8 cellular contexts compared by ENCODE assay signal in genomic region chr10:24518981-24519597, GRCh38.
DNase-seq lines count a peak whose midpoint lies in the region; ATAC-seq, FAIRE-seq and TF ChIP-seq lines count a peak whose summit lies in the region.

No MANE protein-coding gene starts in this region.

- H3K9me3 Mint-ChIP-seq in Calu3 (ENCODE audit: low read depth, unreplicated experiment) = no peaks in the 10 kb centered on the region
- H3K9me3 Mint-ChIP-seq in astrocyte (ENCODE audit: unreplicated experiment) = no peaks in the 10 kb centered on the region

- H4K20me1 ChIP-seq in HCT116 (ENCODE audit: insufficient read depth) = no peaks in the 10 kb centered on the region
- peaks cover 8% of the 10 kb centered on the region for H4K20me1 ChIP-seq in astrocyte (ENCODE audit: insufficient read depth, low read length)

- TF ChIP-seq POLR2A in HCT116 (IDR thresholded peaks at IDR 0.05; ENCODE audit: borderline replicate concordance, extremely low read depth, insufficient read depth, insufficient read length) (no peak), Peyer's patch (IDR thresholded peaks at IDR 0.05) (no peak), GM18505 (IDR thresholded peaks at IDR 0.05; ENCODE audit: borderline replicate concordance, extremely low read depth, insufficient read depth, insufficient read length) (no peak)

- CTCF ChIA-PET in Calu3 (lab: Charles Lee) = interaction anchor here (0.6 to 1.3 kb wide), 2 partner anchors 524 to 1036 kb away, joined by 4 read pairs; no protein-coding TSS in a partner anchor
- CTCF ChIA-PET in HCT116 (lab: Charles Lee) = interaction anchor here (0.7 to 2.6 kb wide), 5 partner anchors 9 to 524 kb away, joined by 3 to 13 read pairs (median 3); no protein-coding TSS in a partner anchor

- H3K27me3 Mint-ChIP-seq in Calu3 (ENCODE audit: unreplicated experiment) = no peaks in the 10 kb centered on the region
- H3K27me3 Mint-ChIP-seq in astrocyte (ENCODE audit: low read depth, unreplicated experiment) = no peaks in the 10 kb centered on the region

- no peaks in the 10 kb centered on the region for H3K36me3 ChIP-seq in HCT116 (ENCODE audit: control insufficient read depth in 1 of 2, insufficient read depth in 2 of 2, low read length in 2 of 2)
- peaks cover 0 to 47% (median 0%) of the 10 kb centered on the region in 3 donors for H3K36me3 ChIP-seq in Peyer's patch
- H3K36me3 ChIP-seq in astrocyte (ENCODE audit: insufficient read depth, low read length) = peaks cover 14% of the 10 kb centered on the region

- peak; percentile 74 for DNase-seq in Calu3
- peak; percentile 23 for DNase-seq in HCT116 (ENCODE audit: low read depth, low spot score)
- peak in 2 of 3 donors; percentile 58 to 78 for DNase-seq in Peyer's patch
- peak; percentile 36 for DNase-seq in astrocyte (ENCODE audit: low read depth)
- peak; percentile 51 to 66 (median 60) for DNase-seq in right cardiac atrium
- DNase-seq in sciatic nerve (ENCODE audit: low spot score) = peak; percentile 80

- intact Hi-C loops in Calu3 (cut with micrococcal nuclease; ENCODE audit: unreplicated experiment) = loop anchor here (2.0 to 5.0 kb wide), 3 partner anchors 52 to 524 kb away; no protein-coding TSS in a partner anchor
- intact Hi-C loops in HCT116 (cut with micrococcal nuclease) = loop anchor here (1.0 to 10.0 kb wide), 5 partner anchors 525 to 1362 kb away; no protein-coding TSS in a partner anchor
- intact Hi-C loops in right cardiac atrium (cut with DNase I) = loop anchor here in 3 of 4 donors (5.0 to 10.0 kb wide), 3 partner anchors 314 to 527 kb away; partner anchors contain the start of gene KIAA1217 (in 1 of the 3)
- intact Hi-C loops in sciatic nerve (cut with DNase I) = no loop called here

- no peaks in the 10 kb centered on the region for H3K9me2 ChIP-seq in HCT116 (ENCODE audit: insufficient read depth)

- no peak overlapping the region for H3K27ac ChIP-seq in HCT116 (ENCODE audit: low read depth, low read length)
- no peak overlapping the region for H3K27ac ChIP-seq in Peyer's patch
- no peak overlapping the region for H3K27ac ChIP-seq in astrocyte (ENCODE audit: low read depth, low read length)
- H3K27ac ChIP-seq in right cardiac atrium (ENCODE audit: low read length) = no peak overlapping the region

- H3K4me1 ChIP-seq in HCT116 (ENCODE audit: control insufficient read depth in 1 of 2, insufficient read depth in 2 of 2, low read length in 2 of 2) (peaks cover 0 to 3% of the 10 kb centered on the region in 2 experiments; a peak in 1 of 4 replicates), Peyer's patch (no peaks in the 10 kb centered on the region), astrocyte (ENCODE audit: insufficient read depth, low read length) (no peaks in the 10 kb centered on the region), right cardiac atrium (ENCODE audit: control insufficient read depth, insufficient read depth, low read length) (peaks cover 1% of the 10 kb centered on the region)

- TF ChIP-seq RAD21 in HCT116 (IDR thresholded peaks at IDR 0.05; ENCODE audit: low read depth) = peak; percentile 80

- H3K4me3 ChIP-seq in HCT116 (replicated peaks in 1 of 2; ENCODE audit: low read depth in 1 of 2, low read length in 2 of 2) = no peak overlapping the region
- H3K4me3 ChIP-seq in Peyer's patch = no peak overlapping the region
- H3K4me3 ChIP-seq in astrocyte (ENCODE audit: insufficient read depth, low read depth, low read length) = no peak overlapping the region
- H3K4me3 ChIP-seq in right cardiac atrium (ENCODE audit: low read length) = no peak overlapping the region

- peak; percentile 82 for FAIRE-seq in astrocyte (lab: Jason Lieb, UNC)

- BruUV-seq in Calu3 (replicated peaks; lab: Mats Ljungman, UMichigan) = no TSS peak
- BruUV-seq in HCT116 (replicated peaks; lab: Mats Ljungman, UMichigan) = no TSS peak

- peak overlapping the region; percentile 30; the same call in 1 of the 2 replicates for H3K4me2 ChIP-seq in HCT116 (ENCODE audit: low read length)
- no peak overlapping the region for H3K4me2 ChIP-seq in astrocyte (ENCODE audit: low read length)

- H3K4me1 Mint-ChIP-seq in Calu3 (ENCODE audit: low read depth, unreplicated experiment) = no peaks in the 10 kb centered on the region
- H3K4me1 Mint-ChIP-seq in astrocyte (ENCODE audit: low read depth, unreplicated experiment) = peaks cover 1% of the 10 kb centered on the region

- H3K27ac Mint-ChIP-seq in Calu3 (ENCODE audit: unreplicated experiment) = no peak overlapping the region
- no peak overlapping the region for H3K27ac Mint-ChIP-seq in astrocyte (ENCODE audit: unreplicated experiment)

- H3K4me3 Mint-ChIP-seq in Calu3 (ENCODE audit: low read depth, unreplicated experiment) (no peak overlapping the region), astrocyte (ENCODE audit: unreplicated experiment) (no peak overlapping the region)

- no peaks in the 10 kb centered on the region for H3K27me3 ChIP-seq in HCT116 (ENCODE audit: insufficient read depth, low read length)
- H3K27me3 ChIP-seq in Peyer's patch = no peaks in the 10 kb centered on the region
- no peaks in the 10 kb centered on the region for H3K27me3 ChIP-seq in astrocyte (ENCODE audit: insufficient read depth, low read length)
- no peaks in the 10 kb centered on the region for H3K27me3 ChIP-seq in right cardiac atrium (ENCODE audit: control insufficient read depth, insufficient read depth)

- TF ChIP-seq CTCF in Calu3 (IDR thresholded peaks at IDR 0.05; ENCODE audit: unreplicated experiment) (peak; percentile 56), HCT116 (IDR thresholded peaks at IDR 0.05 in 2 of 3, conservative IDR thresholded peaks at IDR 0.05 in 1 of 3; ENCODE audit: borderline replicate concordance in 1 of 3, insufficient read depth in 1 of 3, low read depth in 2 of 3, low read length in 2 of 3) (peak; percentile 53 to 84 (median 73); a peak in 5 of 6 replicates), Peyer's patch (IDR thresholded peaks at IDR 0.05) (peak; percentile 18 to 66 (median 57)), astrocyte (IDR thresholded peaks at IDR 0.05; ENCODE audit: insufficient read depth, low read depth, low read length) (peak; percentile 79)

- H3K9ac ChIP-seq in HCT116 (ENCODE audit: low read length) (no peak overlapping the region), astrocyte (ENCODE audit: low read length) (peak overlapping the region; percentile 29)

- H3K36me3 Mint-ChIP-seq in Calu3 (ENCODE audit: insufficient read depth, unreplicated experiment) (peaks cover 14% of the 10 kb centered on the region), astrocyte (ENCODE audit: low read depth, unreplicated experiment) (peaks cover 12% of the 10 kb centered on the region)

- ATAC-seq in HCT116 (peak; percentile 86), right cardiac atrium (peak; percentile 67 to 70), sciatic nerve (peak; percentile 78), GM18505 (IDR thresholded peaks at IDR 0.05; ENCODE audit: unreplicated experiment) (no peak), HG03521 (IDR thresholded peaks at IDR 0.05; ENCODE audit: unreplicated experiment) (no peak)

- H3K79me2 ChIP-seq in HCT116 (ENCODE audit: insufficient read depth, low read length) = no peaks in the 10 kb centered on the region
- H3K79me2 ChIP-seq in astrocyte (ENCODE audit: insufficient read depth, low read length) = no peaks in the 10 kb centered on the region

- RAD21 ChIA-PET in HCT116 (lab: Charles Lee; ENCODE audit: low non-redundant PET in 1 of 2, low total read pairs in 2 of 2, uncharacterized antibody in 2 of 2, unreplicated experiment in 2 of 2) = no interaction called here

- H2AFZ ChIP-seq in HCT116 (ENCODE audit: low read depth, low read length, poor library complexity, severe bottlenecking) = no peak overlapping the region
- H2AFZ ChIP-seq in astrocyte (ENCODE audit: low read depth, low read length) = no peak overlapping the region

- POLR2A ChIA-PET in HCT116 (lab: Charles Lee) = no interaction called here

- H3K9me3 ChIP-seq in HCT116 (ENCODE audit: control insufficient read depth in 1 of 2, insufficient read depth in 1 of 2, low read depth in 1 of 2, low read length in 2 of 2) (no peaks in the 10 kb centered on the region), Peyer's patch (no peaks in the 10 kb centered on the region), astrocyte (ENCODE audit: insufficient read depth, low read depth, low read length) (no peaks in the 10 kb centered on the region), right cardiac atrium (ENCODE audit: control insufficient read depth, low read length) (no peaks in the 10 kb centered on the region)

- WGBS in right cardiac atrium = 19% methylated on average over 15 of the region's 15 CpGs

TF ChIP-seq in HCT116, 20 proteins besides CTCF, POLR2A, EP300 and RAD21:
- TF ChIP-seq JUND (IDR thresholded peaks at IDR 0.05) (no peak), EZH2 (IDR thresholded peaks at IDR 0.05) (no peak), FOSL1 (IDR thresholded peaks at IDR 0.05; ENCODE audit: low read depth) (no peak), ZFX (IDR thresholded peaks at IDR 0.05) (no peak), EGR1 (IDR thresholded peaks at IDR 0.05; ENCODE audit: low read depth) (no peak), TCF7L2 (IDR thresholded peaks at IDR 0.05; ENCODE audit: borderline replicate concordance, extremely low read depth, insufficient read depth, insufficient read length) (no peak), MAX (IDR thresholded peaks at IDR 0.05) (no peak), POLR2AphosphoS5 (IDR thresholded peaks at IDR 0.05; ENCODE audit: low read depth, low read length) (no peak), ZNF274 (IDR thresholded peaks at IDR 0.05; ENCODE audit: low read depth, low read length) (no peak), SIN3A (IDR thresholded peaks at IDR 0.05; ENCODE audit: low read depth) (no peak), SP1 (IDR thresholded peaks at IDR 0.05; ENCODE audit: low read depth) (no peak), SRF (IDR thresholded peaks at IDR 0.05; ENCODE audit: low read depth) (no peak), ATF3 (IDR thresholded peaks at IDR 0.05) (no peak), EZH2phosphoT487 (IDR thresholded peaks at IDR 0.05; ENCODE audit: borderline replicate concordance) (no peak)

Comparison
In these comparisons a context has a peak if more than half of its experiments do, and no peak if none do; other contexts are left out.
1. DNase-seq: peak in every context shown above with its lines; median percentile 80 in sciatic nerve; 74 in Calu3; 68 in Peyer's patch; 60 in right cardiac atrium; 36 in astrocyte; 23 in HCT116.
2. ATAC-seq: peak in HCT116 (single experiment), right cardiac atrium (2 of 2) and sciatic nerve (single experiment); none in GM18505 (single experiment) and HG03521 (single experiment).
3. Peak in every context shown above with its lines, with median percentiles within 50 percentile points of each other: CTCF ChIP-seq.